ENCODE assay signal across 15 cellular contexts in the genomic region with DNA sequence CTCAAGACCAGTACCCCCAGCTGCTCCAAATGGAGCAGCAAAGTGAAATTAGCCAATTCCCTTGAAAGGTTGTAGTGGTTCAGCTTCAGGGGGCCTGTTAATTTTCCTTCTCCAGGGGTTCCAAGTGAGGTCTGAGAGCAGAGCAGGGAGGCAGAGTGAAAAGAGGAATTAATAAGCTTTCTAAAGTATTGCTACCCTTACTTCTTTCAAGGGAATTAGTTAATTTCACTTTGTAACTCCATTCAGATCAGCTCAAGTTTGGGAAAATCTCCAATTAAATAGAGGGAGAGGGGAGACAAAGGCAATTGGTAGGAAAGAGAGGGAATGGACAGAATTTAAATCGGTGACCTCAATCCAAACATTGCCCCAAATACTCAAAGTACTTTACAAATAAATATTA.
A peak's percentile ranks its signal among the peaks of the same experiment; 100 is the strongest.
DNase-seq lines count a peak whose midpoint lies in the region; ATAC-seq and TF ChIP-seq lines count a peak whose summit lies in the region.
"Had no signal": no experiment of that assay in that cellular context is flagged by ENCODE, and none has a peak within 500 bp of the region (broad histone marks: within the 10 kb centered on the region; RNA-seq: fewer than 3 reads in every experiment).

No MANE protein-coding gene starts in this region.

- intact Hi-C loops in dorsolateral prefrontal cortex (cut with DNase I), result no loop called here

- in situ Hi-C loops in G401 (cut with HindIII; ENCODE audit: low sequenced_read_pairs), result no loop called here

- no peak for TF ChIP-seq CTCF in dorsolateral prefrontal cortex (IDR thresholded peaks at IDR 0.05 in 54 of 56, conservative IDR thresholded peaks at IDR 0.05 in 2 of 56; ENCODE audit: low read depth in 1 of 56, partially characterized antibody in 56 of 56)

- DNase-seq in G401 (ENCODE audit: low spot score) (peak; percentile 13), cerebellar cortex (ENCODE audit: low spot score) (peak; percentile 4), pons (ENCODE audit: low spot score) (peak; percentile 45), dorsolateral prefrontal cortex (no peak)
- DNase-seq: 8988T; AML-193; CD4-positive, CD25-positive, alpha-beta regulatory T cell; DMS53; GM23248; H9; IMR-90 had no signal

- ATAC-seq in HG03097 (IDR thresholded peaks at IDR 0.05; ENCODE audit: low FRiP score, unreplicated experiment) (no peak), HG03442 (IDR thresholded peaks at IDR 0.05; ENCODE audit: unreplicated experiment) (no peak)

- H3K4me3 ChIP-seq in dorsolateral prefrontal cortex, result no peak overlapping the region
- H3K4me3 ChIP-seq: BLaER1 treated with 17β-estradiol and CSF1 and Interleukin-3, amounts not matched to agents 10 nM and 100 nM; GM23248 had no signal

- H3K27me3 ChIP-seq in layer of hippocampus (ENCODE audit: control insufficient read depth, insufficient read depth, low read length) (no peaks in the 10 kb centered on the region), dorsolateral prefrontal cortex (no peaks in the 10 kb centered on the region)
- H3K27me3 ChIP-seq: BLaER1 treated with 17β-estradiol and CSF1 and Interleukin-3, amounts not matched to agents 10 nM and 100 nM had no signal

- H3K27ac ChIP-seq in layer of hippocampus (ENCODE audit: low read depth, low read length) (peak overlapping the region; percentile 64), dorsolateral prefrontal cortex (peak overlapping the region in 16 of 59 donors; percentile 5 to 79 (median 54))
- H3K27ac ChIP-seq: BLaER1 treated with 17β-estradiol and CSF1 and Interleukin-3, amounts not matched to agents 10 nM and 100 nM; GM23248 had no signal

Comparison
In these comparisons a context has a peak if more than half of its experiments do, and no peak if none do; other contexts are left out.
1. DNase-seq: peak in G401 (single experiment), cerebellar cortex (single experiment) and pons (single experiment); none in dorsolateral prefrontal cortex (0 of 10).